9 cellular contexts compared by ENCODE assay signal in genomic region chr5:68265822-68266395, GRCh38. TPM values are rescaled to one million over a fixed set of nuclear protein-coding genes. Genes with fewer than 3 reads are reported as not detected.
DNase-seq lines count a peak whose midpoint lies in the region; ATAC-seq, FAIRE-seq and TF ChIP-seq lines count a peak whose summit lies in the region.
"Had no signal": no experiment of that assay in that cellular context is flagged by ENCODE, and none has a peak within 500 bp of the region (broad histone marks: within the 10 kb centered on the region; RNA-seq: fewer than 3 reads in every experiment).

No MANE protein-coding gene starts in this region.

- H3K27ac Mint-ChIP-seq in CD4-positive, alpha-beta T cell, result peak overlapping the region; percentile 84

- no peaks in the 10 kb centered on the region for H3K9me3 Mint-ChIP-seq in CD4-positive, alpha-beta T cell

- no peak overlapping the region for H2AFZ ChIP-seq in SK-N-SH (ENCODE audit: low read depth)

- CTCF ChIA-PET in CD4-positive, alpha-beta T cell (lab: Charles Lee), result interaction anchor here (3.6 kb wide), 1 partner anchor 21 kb away, joined by 14 read pairs; no protein-coding TSS in a partner anchor
- CTCF ChIA-PET in SK-N-SH (lab: Yijun Ruan, JAX), result interaction anchor here (1.1 to 6.9 kb wide), 4 partner anchors 13 to 1020 kb away, joined by 3 to 38 read pairs (median 8); no protein-coding TSS in a partner anchor

- intact Hi-C loops in CD4-positive, alpha-beta T cell (cut with DNase I, micrococcal nuclease), result no loop called here
- intact Hi-C loops in pancreas (cut with DNase I), result no loop called here

- H3K36me3 ChIP-seq in SK-N-SH (replicated peaks in 1 of 2; ENCODE audit: control insufficient read depth in 1 of 2, insufficient read depth in 2 of 2, low read length in 1 of 2) (no peaks in the 10 kb centered on the region), pancreas (no peaks in the 10 kb centered on the region)

- no peaks in the 10 kb centered on the region for H3K9me2 ChIP-seq in SK-N-SH

- no peak for TF ChIP-seq EP300 in SK-N-SH (IDR thresholded peaks at IDR 0.05; ENCODE audit: borderline replicate concordance in 1 of 2, low read depth in 1 of 2, low read length in 1 of 2)

- ATAC-seq in CD4-positive, alpha-beta T cell (ENCODE audit: poor library complexity), result no peak
- ATAC-seq in pancreas (peak in 3 of 4 donors; percentile 8 to 16 (median 8)), HG02852 (IDR thresholded peaks at IDR 0.05; ENCODE audit: unreplicated experiment) (no peak), HG03280 (IDR thresholded peaks at IDR 0.05; ENCODE audit: unreplicated experiment) (no peak)

- no peaks in the 10 kb centered on the region for H3K27me3 Mint-ChIP-seq in CD4-positive, alpha-beta T cell

- H3K9ac ChIP-seq in SK-N-SH, result no peak overlapping the region

- POLR2A ChIA-PET in CD4-positive, alpha-beta T cell (lab: Charles Lee), result interaction anchor here (2.6 to 2.7 kb wide), 2 partner anchors 15 to 50 kb away, joined by 10 read pairs; partner anchors contain the start of gene PIK3R1
- POLR2A ChIA-PET in SK-N-SH (lab: Yijun Ruan, JAX), result no interaction called here

- H3K27me3 ChIP-seq in CD4-positive, alpha-beta T cell (ENCODE audit: control insufficient read depth, insufficient read depth, low read length), result no peaks in the 10 kb centered on the region
- H3K27me3 ChIP-seq in SK-N-SH (ENCODE audit: insufficient read depth) (no peaks in the 10 kb centered on the region), pancreas (no peaks in the 10 kb centered on the region)

- peaks cover under 1% of the 10 kb centered on the region; the same call in 1 of the 2 replicates for H3K79me2 ChIP-seq in SK-N-SH (ENCODE audit: insufficient read depth)

- H3F3A ChIP-seq in SK-N-SH (replicated peaks; ENCODE audit: insufficient read depth), result peaks cover 18% of the 10 kb centered on the region

- no peak for DNase-seq in CD4-positive, alpha-beta T cell
- DNase-seq in SK-N-SH, result no peak
- peak; percentile 60 for DNase-seq in fibroblast of the aortic adventitia (ENCODE audit: low read depth)
- DNase-seq in pancreas, result no peak
- no peak for DNase-seq in central memory CD4-positive, alpha-beta T cell
- no peak for DNase-seq in NCI-H1694 (lab: John Stamatoyannopoulos, UW)

- peaks cover 93% of the 10 kb centered on the region for H3K4me1 Mint-ChIP-seq in CD4-positive, alpha-beta T cell (ENCODE audit: low read depth)

- no peak overlapping the region for H3K4me2 ChIP-seq in SK-N-SH

- no peak for FAIRE-seq in pancreas (lab: Jason Lieb, UNC)

- peak overlapping the region; percentile 54 for H3K4me3 Mint-ChIP-seq in CD4-positive, alpha-beta T cell

- peaks cover 35 to 36% of the 10 kb centered on the region in 2 experiments; a peak in 3 of 4 replicates for H3K4me1 ChIP-seq in SK-N-SH (ENCODE audit: control insufficient read depth in 1 of 2, insufficient read depth in 2 of 2, low read depth in 1 of 2, low read length in 1 of 2)
- peaks cover 18 to 57% (median 45%) of the 10 kb centered on the region in 3 donors for H3K4me1 ChIP-seq in pancreas

- H3K4me3 ChIP-seq in SK-N-SH (ENCODE audit: low read depth in 2 of 2, low read length in 1 of 2), result no peak overlapping the region
- H3K4me3 ChIP-seq in fibroblast of the aortic adventitia (ENCODE audit: low read depth, low read length), result no peak overlapping the region
- no peak overlapping the region for H3K4me3 ChIP-seq in pancreas

- H3K36me3 Mint-ChIP-seq in CD4-positive, alpha-beta T cell (ENCODE audit: low read depth), result no peaks in the 10 kb centered on the region

- H4K20me1 ChIP-seq in SK-N-SH (ENCODE audit: insufficient read depth), result no peaks in the 10 kb centered on the region

- H3K27ac ChIP-seq in CD4-positive, alpha-beta T cell (ENCODE audit: low read depth, low read length), result no peak overlapping the region
- H3K27ac ChIP-seq in SK-N-SH (ENCODE audit: low read depth in 2 of 2, low read length in 1 of 2) (peak overlapping the region; percentile 26 to 28; a peak in 2 of 4 replicates), pancreas (peak overlapping the region in 2 of 4 donors; percentile 20 to 26)
- H3K27ac ChIP-seq: VCaP had no signal

- H3K9me3 ChIP-seq in CD4-positive, alpha-beta T cell (ENCODE audit: control insufficient read depth, low read length), result no peaks in the 10 kb centered on the region
- H3K9me3 ChIP-seq in SK-N-SH (no peaks in the 10 kb centered on the region), pancreas (no peaks in the 10 kb centered on the region)

- 90% methylated on average over 3 of the region's 3 CpGs for WGBS in SK-N-SH (ENCODE audit: low lambda C conversion rate)
- WGBS in pancreas, 2 donors, result 81% methylated on average over 3 of the region's 3 CpGs

- TF ChIP-seq CTCF in CD4-positive, alpha-beta T cell (IDR thresholded peaks at IDR 0.05), result no peak
- no peak for TF ChIP-seq CTCF in SK-N-SH (IDR thresholded peaks at IDR 0.05)
- no peak for TF ChIP-seq CTCF in fibroblast of the aortic adventitia (IDR thresholded peaks at IDR 0.05; ENCODE audit: insufficient read depth, low read length)
- TF ChIP-seq CTCF in pancreas (IDR thresholded peaks at IDR 0.05), result no peak

- no peak for TF ChIP-seq RAD21 in SK-N-SH (IDR thresholded peaks at IDR 0.05; ENCODE audit: low read length)

TF ChIP-seq in SK-N-SH, 30 proteins besides CTCF, POLR2A, EP300 and RAD21 (continues in another document):
- TF ChIP-seq NFIC (IDR thresholded peaks at IDR 0.05; ENCODE audit: borderline replicate concordance) (no peak), MAX (IDR thresholded peaks at IDR 0.05; ENCODE audit: low read depth) (no peak), USF1 (IDR thresholded peaks at IDR 0.05; ENCODE audit: borderline replicate concordance, low read depth) (no peak), RXRA (IDR thresholded peaks at IDR 0.05; ENCODE audit: borderline replicate concordance, low read depth) (no peak), SIN3A (IDR thresholded peaks at IDR 0.05; ENCODE audit: borderline replicate concordance, low read depth, low read length) (no peak), RCOR1 (IDR thresholded peaks at IDR 0.05; ENCODE audit: low read length) (no peak), RFX5 (IDR thresholded peaks at IDR 0.05; ENCODE audit: low read length) (no peak), TCF12 (IDR thresholded peaks at IDR 0.05) (no peak), NRF1 (IDR thresholded peaks at IDR 0.05; ENCODE audit: low read depth, low read length) (no peak), MEF2A (IDR thresholded peaks at IDR 0.05; ENCODE audit: borderline replicate concordance, low read depth) (no peak), TAF1 (IDR thresholded peaks at IDR 0.05; ENCODE audit: borderline replicate concordance, low read depth, low read length) (no peak), MXI1 (IDR thresholded peaks at IDR 0.05; ENCODE audit: low read depth, low read length) (no peak)
- TF ChIP-seq, protein P1, sequence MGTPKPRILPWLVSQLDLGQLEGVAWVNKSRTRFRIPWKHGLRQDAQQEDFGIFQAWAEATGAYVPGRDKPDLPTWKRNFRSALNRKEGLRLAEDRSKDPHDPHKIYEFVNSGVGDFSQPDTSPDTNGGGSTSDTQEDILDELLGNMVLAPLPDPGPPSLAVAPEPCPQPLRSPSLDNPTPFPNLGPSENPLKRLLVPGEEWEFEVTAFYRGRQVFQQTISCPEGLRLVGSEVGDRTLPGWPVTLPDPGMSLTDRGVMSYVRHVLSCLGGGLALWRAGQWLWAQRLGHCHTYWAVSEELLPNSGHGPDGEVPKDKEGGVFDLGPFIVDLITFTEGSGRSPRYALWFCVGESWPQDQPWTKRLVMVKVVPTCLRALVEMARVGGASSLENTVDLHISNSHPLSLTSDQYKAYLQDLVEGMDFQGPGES (IDR thresholded peaks at IDR 0.05; ENCODE audit: low read depth, low read length), result no peak
- TF ChIP-seq, protein P2, sequence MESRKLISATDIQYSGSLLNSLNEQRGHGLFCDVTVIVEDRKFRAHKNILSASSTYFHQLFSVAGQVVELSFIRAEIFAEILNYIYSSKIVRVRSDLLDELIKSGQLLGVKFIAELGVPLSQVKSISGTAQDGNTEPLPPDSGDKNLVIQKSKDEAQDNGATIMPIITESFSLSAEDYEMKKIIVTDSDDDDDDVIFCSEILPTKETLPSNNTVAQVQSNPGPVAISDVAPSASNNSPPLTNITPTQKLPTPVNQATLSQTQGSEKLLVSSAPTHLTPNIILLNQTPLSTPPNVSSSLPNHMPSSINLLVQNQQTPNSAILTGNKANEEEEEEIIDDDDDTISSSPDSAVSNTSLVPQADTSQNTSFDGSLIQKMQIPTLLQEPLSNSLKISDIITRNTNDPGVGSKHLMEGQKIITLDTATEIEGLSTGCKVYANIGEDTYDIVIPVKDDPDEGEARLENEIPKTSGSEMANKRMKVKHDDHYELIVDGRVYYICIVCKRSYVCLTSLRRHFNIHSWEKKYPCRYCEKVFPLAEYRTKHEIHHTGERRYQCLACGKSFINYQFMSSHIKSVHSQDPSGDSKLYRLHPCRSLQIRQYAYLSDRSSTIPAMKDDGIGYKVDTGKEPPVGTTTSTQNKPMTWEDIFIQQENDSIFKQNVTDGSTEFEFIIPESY (IDR thresholded peaks at IDR 0.05; ENCODE audit: borderline replicate concordance, low read depth), result no peak
- TF ChIP-seq, protein P3, sequence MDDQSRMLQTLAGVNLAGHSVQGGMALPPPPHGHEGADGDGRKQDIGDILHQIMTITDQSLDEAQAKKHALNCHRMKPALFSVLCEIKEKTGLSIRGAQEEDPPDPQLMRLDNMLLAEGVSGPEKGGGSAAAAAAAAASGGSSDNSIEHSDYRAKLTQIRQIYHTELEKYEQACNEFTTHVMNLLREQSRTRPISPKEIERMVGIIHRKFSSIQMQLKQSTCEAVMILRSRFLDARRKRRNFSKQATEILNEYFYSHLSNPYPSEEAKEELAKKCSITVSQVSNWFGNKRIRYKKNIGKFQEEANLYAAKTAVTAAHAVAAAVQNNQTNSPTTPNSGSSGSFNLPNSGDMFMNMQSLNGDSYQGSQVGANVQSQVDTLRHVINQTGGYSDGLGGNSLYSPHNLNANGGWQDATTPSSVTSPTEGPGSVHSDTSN (IDR thresholded peaks at IDR 0.05), result no peak

RNA-seq across cellular contexts. Expression of gene PIK3R1, which starts 50.4 kb away (rescaled TPM):
- 100 to 1,000 TPM; 455 to 459 TPM for total RNA-seq in CD4-positive, alpha-beta T cell
- polyA plus RNA-seq in SK-N-SH (2012; rRNA removed) (2.0 and 2.7 TPM in 2 replicates), pancreas (1 to 10 TPM; 4.2 to 6.3 TPM)
- 2.5 and 2.7 TPM in 2 replicates for polyA plus RNA-seq in SK-N-SH (2012; cell fraction: cytosol; rRNA removed)
- 2.2 and 3.9 TPM in 2 replicates for polyA plus RNA-seq in SK-N-SH (2012; cell fraction: nucleus; rRNA removed)
- total RNA-seq in fibroblast of the aortic adventitia (ENCODE audit: low replicate concordance) (45.1 and 281 TPM in 2 replicates), pancreas (10 to 100 TPM; 14.4 to 31.5 (median 20.1) TPM)

Comparison
In these comparisons a context has a peak if more than half of its experiments do, and no peak if none do; other contexts are left out.
1. ATAC-seq: peak in pancreas (3 of 4); none in CD4-positive, alpha-beta T cell (single experiment), HG02852 (single experiment) and HG03280 (single experiment).